In genomic region chr9:22105005-22105722, GRCh38 we compare ENCODE assay signal across 10 cellular contexts.
DNase-seq lines count a peak whose midpoint lies in the region; ATAC-seq and TF ChIP-seq lines count a peak whose summit lies in the region.
"Had no signal": no experiment of that assay in that cellular context is flagged by ENCODE, and none has a peak within 500 bp of the region (broad histone marks: within the 10 kb centered on the region; RNA-seq: fewer than 3 reads in every experiment).

No MANE protein-coding gene starts in this region.

- H3K9me3 Mint-ChIP-seq in neural progenitor cell (no peaks in the 10 kb centered on the region), endodermal cell (no peaks in the 10 kb centered on the region)
- H3K9me3 Mint-ChIP-seq: activated naive CD4-positive, alpha-beta T cell treated with anti-CD3 and anti-CD28 coated beads, Interleukin-2, amount 50 U/mL, for 24 hours; natural killer cell had no signal

- no peaks in the 10 kb centered on the region for H3F3A ChIP-seq in neural progenitor cell (ENCODE audit: low read depth)

- H3K4me3 Mint-ChIP-seq in neural progenitor cell (no peak overlapping the region), endodermal cell (no peak overlapping the region)
- H3K4me3 Mint-ChIP-seq: activated naive CD4-positive, alpha-beta T cell treated with anti-CD3 and anti-CD28 coated beads, Interleukin-2, amount 50 U/mL, for 24 hours; natural killer cell had no signal

- H3K4me1 Mint-ChIP-seq in neural progenitor cell (peaks cover 2% of the 10 kb centered on the region), endodermal cell (peaks cover 19% of the 10 kb centered on the region)
- H3K4me1 Mint-ChIP-seq: natural killer cell had no signal

- H3K36me3 Mint-ChIP-seq in neural progenitor cell (no peaks in the 10 kb centered on the region), endodermal cell (ENCODE audit: low read depth) (no peaks in the 10 kb centered on the region)
- H3K36me3 Mint-ChIP-seq: activated naive CD4-positive, alpha-beta T cell treated with anti-CD3 and anti-CD28 coated beads, Interleukin-2, amount 50 U/mL, for 24 hours; natural killer cell had no signal

- WGBS in endodermal cell (ENCODE audit: insufficient coverage in 1 of 2, insufficient read length in 1 of 2), 2 experiments, result 93 to 94% methylated on average over 3 of the region's 4 CpGs

- H3K9ac ChIP-seq in neural progenitor cell (no peak overlapping the region), endodermal cell (ENCODE audit: extremely low read depth, low read length, poor library complexity, severe bottlenecking) (no peak overlapping the region)

- H3K36me3 ChIP-seq in neural progenitor cell, result no peaks in the 10 kb centered on the region
- no peaks in the 10 kb centered on the region for H3K36me3 ChIP-seq in endodermal cell (ENCODE audit: control insufficient read depth, insufficient read depth, low read length)

- TF ChIP-seq CTCF in neural progenitor cell (IDR thresholded peaks at IDR 0.05) (no peak), endodermal cell (conservative IDR thresholded peaks at IDR 0.05) (no peak)

- no peaks in the 10 kb centered on the region for H3K4me1 ChIP-seq in neural progenitor cell
- peaks cover 9% of the 10 kb centered on the region for H3K4me1 ChIP-seq in endodermal cell (ENCODE audit: control insufficient read depth, insufficient read depth, low read length)

- H4K20me1 ChIP-seq in neural progenitor cell (ENCODE audit: low read depth), result no peaks in the 10 kb centered on the region

- H3K27me3 ChIP-seq in neural progenitor cell, result no peaks in the 10 kb centered on the region
- H3K27me3 ChIP-seq in endodermal cell (ENCODE audit: control insufficient read depth, insufficient read depth, low read length, poor library complexity, severe bottlenecking), result no peaks in the 10 kb centered on the region

- no peaks in the 10 kb centered on the region for H3K79me2 ChIP-seq in neural progenitor cell (ENCODE audit: low read depth)

- H3K9me3 ChIP-seq in neural progenitor cell (ENCODE audit: low read depth) (no peaks in the 10 kb centered on the region), endodermal cell (ENCODE audit: control insufficient read depth, low read length) (no peaks in the 10 kb centered on the region)

- no peak overlapping the region for H3K27ac ChIP-seq in neural progenitor cell
- no peak overlapping the region for H3K27ac ChIP-seq in endodermal cell (ENCODE audit: low read depth, low read length)
- H3K27ac ChIP-seq in substantia nigra (ENCODE audit: low read depth, low read length, poor library complexity, severe bottlenecking), result no peak overlapping the region
- H3K27ac ChIP-seq: SK-N-MC had no signal

- peak; percentile 98 for ATAC-seq in GM19035 (IDR thresholded peaks at IDR 0.05; ENCODE audit: unreplicated experiment)
- peak; percentile 89 for ATAC-seq in GM21825 (IDR thresholded peaks at IDR 0.05; ENCODE audit: unreplicated experiment)
- peak; percentile 97 for ATAC-seq in HG03520 (IDR thresholded peaks at IDR 0.05; ENCODE audit: unreplicated experiment)

- no peak overlapping the region for H2AFZ ChIP-seq in neural progenitor cell (replicated peaks)

- no peak for DNase-seq in neural progenitor cell (ENCODE audit: low spot score)
- no peak for DNase-seq in endodermal cell
- no peak for DNase-seq in NCI-H128 (lab: John Stamatoyannopoulos, UW; ENCODE audit: unreplicated experiment)
- no peak for DNase-seq in substantia nigra (lab: John Stamatoyannopoulos, UW)
- DNase-seq: natural killer cell had no signal

- H3K4me2 ChIP-seq in neural progenitor cell, result no peak overlapping the region

- H3K27me3 Mint-ChIP-seq in neural progenitor cell (ENCODE audit: insufficient read depth, low read depth) (no peaks in the 10 kb centered on the region), endodermal cell (ENCODE audit: insufficient read depth) (no peaks in the 10 kb centered on the region)

- H3K4me3 ChIP-seq in neural progenitor cell (no peak overlapping the region), endodermal cell (ENCODE audit: low read length) (no peak overlapping the region)
- H3K4me3 ChIP-seq: SK-N-MC had no signal

- H3K27ac Mint-ChIP-seq in neural progenitor cell (peak overlapping the region; percentile 19), endodermal cell (no peak overlapping the region)
- H3K27ac Mint-ChIP-seq: activated naive CD4-positive, alpha-beta T cell treated with anti-CD3 and anti-CD28 coated beads, Interleukin-2, amount 50 U/mL, for 24 hours; natural killer cell had no signal
